Comparison of ENCODE assay signal across 14 cellular contexts in genomic region chr1:150626150-150626549, GRCh38. TPM values are rescaled to one million over a fixed set of nuclear protein-coding genes. Genes with fewer than 3 reads are reported as not detected.
DNase-seq lines count a peak whose midpoint lies in the region; ATAC-seq, FAIRE-seq and TF ChIP-seq lines count a peak whose summit lies in the region.
"Had no signal": no experiment of that assay in that cellular context is flagged by ENCODE, and none has a peak within 500 bp of the region (broad histone marks: within the 10 kb centered on the region; RNA-seq: fewer than 3 reads in every experiment).

No MANE protein-coding gene starts in this region.

- H3K36me3 Mint-ChIP-seq in activated naive CD4-positive, alpha-beta T cell treated with anti-CD3 and anti-CD28 coated beads, Interleukin-2, amount 50 U/mL, for 72 hours = peaks cover 38 to 46% of the 10 kb centered on the region in 2 donors

- WGBS in pancreas, 2 donors = 84 to 88% methylated on average over 2 of the region's 2 CpGs

- peak overlapping the region; percentile 71 for H3K9ac ChIP-seq in keratinocyte (ENCODE audit: control insufficient read depth, extremely low read depth, insufficient read depth, low read length)

- no peaks in the 10 kb centered on the region for H4K20me1 ChIP-seq in keratinocyte (ENCODE audit: control insufficient read depth, extremely low read depth, insufficient read depth, low read length)

- H3K36me3 ChIP-seq in keratinocyte (ENCODE audit: control insufficient read depth in 2 of 2, extremely low read depth in 1 of 2, insufficient read depth in 2 of 2, low read length in 2 of 2) (peaks cover 11 to 27% of the 10 kb centered on the region in 2 experiments), pancreas (peaks cover 0 to 36% (median 10%) of the 10 kb centered on the region in 3 donors)

- H3K27me3 ChIP-seq in keratinocyte (ENCODE audit: control insufficient read depth, extremely low read depth, insufficient read depth, low read length) = no peaks in the 10 kb centered on the region
- H3K27me3 ChIP-seq in pancreas = no peaks in the 10 kb centered on the region

- H3K4me3 ChIP-seq in keratinocyte (ENCODE audit: control insufficient read depth in 2 of 3, extremely low read depth in 1 of 3, insufficient read depth in 2 of 3, low read depth in 1 of 3, low read length in 3 of 3) (peak overlapping the region in 2 of 3 experiments; percentile 18 to 41), pancreas (no peak overlapping the region)
- H3K4me3 ChIP-seq: lower lobe of right lung had no signal

- H3K9me3 ChIP-seq in keratinocyte (ENCODE audit: control insufficient read depth, low read depth, low read length) (no peaks in the 10 kb centered on the region), pancreas (no peaks in the 10 kb centered on the region)
- H3K9me3 ChIP-seq: lower lobe of right lung had no signal

- no peak for TF ChIP-seq CTCF in keratinocyte (optimal IDR thresholded peaks at IDR 0.05 in 1 of 3, IDR thresholded peaks at IDR 0.05 in 1 of 3, conservative IDR thresholded peaks at IDR 0.05 in 1 of 3; ENCODE audit: extremely low read depth in 1 of 3, insufficient read depth in 2 of 3, low read length in 3 of 3)
- no peak for TF ChIP-seq CTCF in pancreas (IDR thresholded peaks at IDR 0.05)

- H3K4me1 ChIP-seq in keratinocyte (ENCODE audit: control insufficient read depth, extremely low read depth, insufficient read depth, low read length) (peaks cover 73% of the 10 kb centered on the region), pancreas (peaks cover 0 to 23% (median 7%) of the 10 kb centered on the region in 3 donors)

- peaks cover 38% of the 10 kb centered on the region for H3K79me2 ChIP-seq in keratinocyte (ENCODE audit: control insufficient read depth, insufficient read depth, low read length)

- H3K9me1 ChIP-seq in keratinocyte (ENCODE audit: control insufficient read depth, extremely low read depth, insufficient read depth, low read length) = peaks cover 2% of the 10 kb centered on the region

- H3K27ac ChIP-seq in keratinocyte (ENCODE audit: control insufficient read depth, insufficient read depth, low read length) = peak overlapping the region; percentile 95
- H3K27ac ChIP-seq in pancreas = no peak overlapping the region
- H3K27ac ChIP-seq: lower lobe of right lung had no signal

- peak; percentile 86 for FAIRE-seq in keratinocyte (lab: Jason Lieb, UNC)
- FAIRE-seq in pancreas (lab: Jason Lieb, UNC) = no peak

- no peaks in the 10 kb centered on the region for H3K9me3 Mint-ChIP-seq in activated naive CD4-positive, alpha-beta T cell treated with anti-CD3 and anti-CD28 coated beads, Interleukin-2, amount 50 U/mL, for 72 hours
- H3K9me3 Mint-ChIP-seq: stimulated activated memory B cell treated with anti-CD40 and anti-IgM and Interleukin-4, amounts not matched to agents 10 μg/mL and 1 μg/mL and 100 μg/mL, for 72 hours had no signal

- no peak for ATAC-seq in activated naive CD4-positive, alpha-beta T cell treated with anti-CD3 and anti-CD28 coated beads, Interleukin-2, amount 50 U/mL, for 72 hours
- ATAC-seq in GM21723 (IDR thresholded peaks at IDR 0.05; ENCODE audit: unreplicated experiment) = no peak
- ATAC-seq in pancreas = no peak
- ATAC-seq: lower lobe of right lung; stimulated activated memory B cell treated with anti-CD40 and anti-IgM and Interleukin-4, amounts not matched to agents 10 μg/mL and 1 μg/mL and 100 μg/mL, for 72 hours had no signal

- H3K27ac Mint-ChIP-seq in activated naive CD4-positive, alpha-beta T cell treated with anti-CD3 and anti-CD28 coated beads, Interleukin-2, amount 50 U/mL, for 72 hours = peak overlapping the region; percentile 69 to 79
- H3K27ac Mint-ChIP-seq: stimulated activated memory B cell treated with anti-CD40 and anti-IgM and Interleukin-4, amounts not matched to agents 10 μg/mL and 1 μg/mL and 100 μg/mL, for 72 hours had no signal

- intact Hi-C loops in pancreas (cut with DNase I) = no loop called here

- dilution Hi-C loops in keratinocyte (cut with MboI; ENCODE audit: extremely low pct_ligation_motif_present, low sequenced_read_pairs) = loop anchor here (25.0 kb wide), 1 partner anchor 186 kb away; the partner anchor contains the start of gene CTSK

- peak in 2 of 3 donors; percentile 25 to 61 for DNase-seq in stimulated activated CD4-positive, alpha-beta T cell treated with anti-CD3 and anti-CD28 coated beads, Interleukin-12 subunit alpha, Interleukin-12 subunit beta, amount 100 ng/mL, for 48 hours (ENCODE audit: low read depth in 2 of 3, low spot score in 1 of 3)
- no peak for DNase-seq in stimulated activated CD4-positive, alpha-beta T cell treated with anti-CD3 and anti-CD28 coated beads, Interleukin-4, amount 100 ng/mL, for 1 hour
- DNase-seq in activated naive CD4-positive, alpha-beta T cell treated with anti-CD3 and anti-CD28 coated beads, Interleukin-2, amount 50 U/mL, for 72 hours (ENCODE audit: low spot score in 2 of 2) = no peak
- DNase-seq in keratinocyte (ENCODE audit: low read depth, low spot score) (no peak), superior temporal gyrus (ENCODE audit: extremely low spot score) (peak; percentile 69), HuH-7.5 (ENCODE audit: low spot score) (no peak), pancreas (no peak)
- DNase-seq: AML-193, IMR-90, lower lobe of right lung, NCI-H1105, RPMI8226 had no signal

- H3K4me2 ChIP-seq in keratinocyte (ENCODE audit: control insufficient read depth, extremely low read depth, insufficient read depth, low read depth, low read length) = peak overlapping the region; percentile 72

- H2AFZ ChIP-seq in keratinocyte (ENCODE audit: control insufficient read depth, low read length) = no peak overlapping the region

RNA-seq across cellular contexts. Expression of gene ENSA, which starts 3.3 kb away (rescaled TPM):
- 100 to 1,000 TPM; 133 to 183 TPM for total RNA-seq in activated naive CD4-positive, alpha-beta T cell treated with anti-CD3 and anti-CD28 coated beads, Interleukin-2, amount 50 U/mL, for 72 hours
- polyA plus RNA-seq in keratinocyte (76.8 to 157 TPM (median 102 TPM) in 3 replicates), pancreas (10 to 100 TPM; 62.6 to 86.0 TPM)
- 59.7 TPM for polyA plus RNA-seq in keratinocyte (2011; ENCODE audit: low read depth)
- 99.0 and 125 TPM in 2 replicates for polyA plus RNA-seq in keratinocyte (2011; cell fraction: cytosol; rRNA removed)
- polyA plus RNA-seq in keratinocyte (2011; cell fraction: nucleus; rRNA removed) = 56.9 and 69.4 TPM in 2 replicates
- polyA plus RNA-seq in keratinocyte (2012; ENCODE audit: low replicate concordance) = 87.5 and 131 TPM in 2 replicates
- polyA minus RNA-seq in keratinocyte = 13.2 to 36.5 TPM (median 22.0 TPM) in 3 replicates
- 27.0 TPM for polyA minus RNA-seq in keratinocyte (2011; cell fraction: cytosol; rRNA and poly(A)+ RNA removed)
- polyA minus RNA-seq in keratinocyte (2011; cell fraction: nucleus; rRNA and poly(A)+ RNA removed) = 7.9 and 12.7 TPM in 2 replicates
- 10 to 100 TPM; 53.9 to 76.3 (median 67.9) TPM for total RNA-seq in pancreas

RNA-seq across cellular contexts. Expression of gene MCL1, which starts 46.7 kb away (rescaled TPM):
- 100 to 1,000 TPM; 277 to 307 TPM for total RNA-seq in activated naive CD4-positive, alpha-beta T cell treated with anti-CD3 and anti-CD28 coated beads, Interleukin-2, amount 50 U/mL, for 72 hours
- polyA plus RNA-seq in keratinocyte = 105 to 237 TPM (median 156 TPM) in 3 replicates
- 301 TPM for polyA plus RNA-seq in keratinocyte (2011; ENCODE audit: low read depth)
- polyA plus RNA-seq in keratinocyte (2011; cell fraction: cytosol; rRNA removed) = 85.0 and 142 TPM in 2 replicates
- 241 and 336 TPM in 2 replicates for polyA plus RNA-seq in keratinocyte (2011; cell fraction: nucleus; rRNA removed)
- 139 and 235 TPM in 2 replicates for polyA plus RNA-seq in keratinocyte (2012; ENCODE audit: low replicate concordance)
- 75.7 to 233 TPM (median 111 TPM) in 3 replicates for polyA minus RNA-seq in keratinocyte
- 164 TPM for polyA minus RNA-seq in keratinocyte (2011; cell fraction: cytosol; rRNA and poly(A)+ RNA removed)
- polyA minus RNA-seq in keratinocyte (2011; cell fraction: nucleus; rRNA and poly(A)+ RNA removed) = 148 and 203 TPM in 2 replicates
- total RNA-seq in pancreas = 100 to 1,000 TPM in 3 of 6 donors, 10 to 100 TPM in 3; 91.6 to 163 (median 108) TPM
- polyA plus RNA-seq in pancreas = 10 to 100 TPM; 69.2 to 95.7 TPM

Comparison
In these comparisons a context has a peak if more than half of its experiments do, and no peak if none do; other contexts are left out.
1. DNase-seq: peak in stimulated activated CD4-positive, alpha-beta T cell treated with anti-CD3 and anti-CD28 coated beads, Interleukin-12 subunit alpha, Interleukin-12 subunit beta, amount 100 ng/mL, for 48 hours (2 of 3) and superior temporal gyrus (single experiment); none in stimulated activated CD4-positive, alpha-beta T cell treated with anti-CD3 and anti-CD28 coated beads, Interleukin-4, amount 100 ng/mL, for 1 hour (single experiment), activated naive CD4-positive, alpha-beta T cell treated with anti-CD3 and anti-CD28 coated beads, Interleukin-2, amount 50 U/mL, for 72 hours (0 of 2), keratinocyte (single experiment), HuH-7.5 (single experiment) and pancreas (0 of 6).
2. H3K4me3 ChIP-seq: peak in keratinocyte (2 of 3); none in pancreas (0 of 4).